In the genomic region with DNA sequence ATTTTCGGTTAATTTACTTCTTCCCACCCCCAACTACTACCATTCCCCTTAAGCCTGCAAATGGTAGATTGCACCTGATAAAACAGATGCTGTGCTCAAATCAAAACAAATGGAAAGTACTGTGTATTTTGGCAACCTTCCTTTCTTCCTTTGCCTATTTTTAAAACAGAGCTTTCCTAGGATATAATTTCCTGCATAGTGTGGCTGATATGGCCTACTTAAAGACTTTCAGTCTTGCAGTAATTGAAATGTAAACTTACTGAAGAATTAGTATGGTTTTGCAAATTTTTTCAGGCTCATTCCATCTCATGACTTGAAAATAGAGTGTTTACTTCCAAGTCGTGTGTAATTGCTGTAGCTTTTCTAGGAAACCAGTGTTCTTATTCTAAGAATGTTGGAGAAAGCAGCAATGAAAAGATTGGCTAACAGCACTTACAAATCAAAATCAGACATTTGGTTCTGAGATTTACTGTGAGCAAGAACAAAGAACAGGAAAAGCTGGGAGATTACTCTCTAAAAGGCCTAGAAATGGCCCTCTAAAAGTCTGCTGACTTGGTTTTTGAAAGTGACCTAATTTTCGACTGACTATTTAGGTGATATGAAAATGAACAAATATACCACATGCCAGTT, we compare ENCODE assay signal across 8 cellular contexts. TPM values are rescaled to one million over a fixed set of nuclear protein-coding genes. Genes with fewer than 3 reads are reported as not detected.
DNase-seq lines count a peak whose midpoint lies in the region; ATAC-seq and TF ChIP-seq lines count a peak whose summit lies in the region.

No MANE protein-coding gene starts in this region.

- H3K9me3 ChIP-seq in A673 (ENCODE audit: low read depth, low read length, poor library complexity, severe bottlenecking) (no peaks in the 10 kb centered on the region), HEK293 (ENCODE audit: control insufficient read depth, insufficient read depth, low read depth, low read length) (no peaks in the 10 kb centered on the region), iPS-18a (ENCODE audit: control insufficient read depth, low read depth, low read length) (no peaks in the 10 kb centered on the region), tibial artery (no peaks in the 10 kb centered on the region), PC-9 (ENCODE audit: insufficient read depth, low read depth) (no peaks in the 10 kb centered on the region)

- peak overlapping the region; percentile 15 for H3K9ac ChIP-seq in iPS-18a (ENCODE audit: low read length)

- TF ChIP-seq CTCF in A673 (conservative IDR thresholded peaks at IDR 0.05; ENCODE audit: low read depth, low read length) = no peak
- TF ChIP-seq CTCF in HEK293 (tag by site-specific recombination; IDR thresholded peaks at IDR 0.05) = no peak
- no peak for TF ChIP-seq CTCF in tibial artery (IDR thresholded peaks at IDR 0.05)
- no peak for TF ChIP-seq CTCF in PC-9 (conservative IDR thresholded peaks at IDR 0.05)

- no peak for ATAC-seq in activated naive CD8-positive, alpha-beta T cell treated with anti-CD3 and anti-CD28 coated beads, Interleukin-2, amount 50 U/mL, for 24 hours

- intact Hi-C loops in A673 (cut with micrococcal nuclease; ENCODE audit: unreplicated experiment) (no loop called here), tibial artery (cut with DNase I; ENCODE audit: low total_unique reads) (no loop called here), PC-9 (cut with micrococcal nuclease; ENCODE audit: unreplicated experiment) (no loop called here)

- peaks cover 11% of the 10 kb centered on the region for H3K4me1 Mint-ChIP-seq in activated naive CD8-positive, alpha-beta T cell treated with anti-CD3 and anti-CD28 coated beads, Interleukin-2, amount 50 U/mL, for 24 hours

- no peak overlapping the region for H3K4me3 Mint-ChIP-seq in activated naive CD8-positive, alpha-beta T cell treated with anti-CD3 and anti-CD28 coated beads, Interleukin-2, amount 50 U/mL, for 24 hours

- H3K79me2 ChIP-seq in PC-9 (ENCODE audit: low read depth) = no peaks in the 10 kb centered on the region

- H3K9me3 Mint-ChIP-seq in activated naive CD8-positive, alpha-beta T cell treated with anti-CD3 and anti-CD28 coated beads, Interleukin-2, amount 50 U/mL, for 24 hours = no peaks in the 10 kb centered on the region

- H3K27ac ChIP-seq in A673 (ENCODE audit: low read depth, low read length, poor library complexity, severe bottlenecking) = peak overlapping the region; percentile 46
- H3K27ac ChIP-seq in HEK293 (ENCODE audit: extremely low read depth, low read depth, low read length) = peak overlapping the region; percentile 79
- H3K27ac ChIP-seq in iPS-18a (ENCODE audit: low read length) = peak overlapping the region; percentile 2
- H3K27ac ChIP-seq in tibial artery = peak overlapping the region; percentile 53 to 71
- H3K27ac ChIP-seq in PC-9 = no peak overlapping the region; the same call in 1 of the 2 replicates

- no peak overlapping the region for H3K4me2 ChIP-seq in PC-9

- H3K4me3 ChIP-seq in A673 (ENCODE audit: low read depth, low read length, poor library complexity, severe bottlenecking) (no peak overlapping the region), HEK293 (ENCODE audit: low read depth, low read length) (no peak overlapping the region), iPS-18a (ENCODE audit: low read length) (no peak overlapping the region), tibial artery (peak overlapping the region in 1 of 2 donors; percentile 7), PC-9 (no peak overlapping the region)

- H3F3A ChIP-seq in PC-9 (ENCODE audit: insufficient read depth, low read depth) = no peaks in the 10 kb centered on the region; the same call in 1 of the 2 replicates

- H3K27me3 ChIP-seq in A673 (replicated peaks; ENCODE audit: insufficient read depth, low read depth, low read length, poor library complexity) = no peaks in the 10 kb centered on the region
- H3K27me3 ChIP-seq in iPS-18a (ENCODE audit: control insufficient read depth, insufficient read depth, low read length) = no peaks in the 10 kb centered on the region
- H3K27me3 ChIP-seq in tibial artery = no peaks in the 10 kb centered on the region
- H3K27me3 ChIP-seq in PC-9 (ENCODE audit: insufficient read depth, low read depth) = no peaks in the 10 kb centered on the region

- POLR2A ChIA-PET in A673 (lab: Charles Lee; ENCODE audit: low non-redundant PET) (interaction anchor here (0.7 kb wide), 1 partner anchor 305 kb away, joined by 4 read pairs; no protein-coding TSS in a partner anchor), HEK293 (lab: Yijun Ruan, JAX) (no interaction called here), PC-9 (lab: Charles Lee; ENCODE audit: unreplicated experiment) (interaction anchor here (0.7 kb wide), 1 partner anchor 379 kb away, joined by 5 read pairs; no protein-coding TSS in a partner anchor)

- DNase-seq in A673 (ENCODE audit: low spot score) (peak; percentile 92), tibial artery (no peak), islet precursor cell (no peak), PC-9 (no peak), SIG-M5 treated with dmso at 0.1 percent for 504 hours (lab: John Stamatoyannopoulos, UW; ENCODE audit: unreplicated experiment) (no peak)
- no peak for DNase-seq in activated naive CD8-positive, alpha-beta T cell treated with anti-CD3 and anti-CD28 coated beads, Interleukin-2, amount 50 U/mL, for 24 hours

- BruUV-seq in A673 (replicated peaks; lab: Mats Ljungman, UMichigan) (no TSS peak), PC-9 (replicated peaks; lab: Mats Ljungman, UMichigan) (no TSS peak)

- no peaks in the 10 kb centered on the region for H3K9me2 ChIP-seq in PC-9 (ENCODE audit: insufficient read depth)

- no peaks in the 10 kb centered on the region for H4K20me1 ChIP-seq in PC-9 (ENCODE audit: insufficient read depth)

- H2AFZ ChIP-seq in PC-9 = no peak overlapping the region

- peak overlapping the region; percentile 43 for H3K27ac Mint-ChIP-seq in activated naive CD8-positive, alpha-beta T cell treated with anti-CD3 and anti-CD28 coated beads, Interleukin-2, amount 50 U/mL, for 24 hours

- H3K36me3 ChIP-seq in A673 (ENCODE audit: insufficient read depth, low read length, poor library complexity, severe bottlenecking) = peaks cover 7% of the 10 kb centered on the region
- H3K36me3 ChIP-seq in HEK293 (ENCODE audit: control insufficient read depth in 2 of 2, insufficient read depth in 1 of 2, low read length in 2 of 2) = peaks cover 9 to 10% of the 10 kb centered on the region in 2 experiments; a peak in 2 of 3 replicates
- peaks cover 8% of the 10 kb centered on the region for H3K36me3 ChIP-seq in iPS-18a (ENCODE audit: control insufficient read depth, low read depth, low read length)
- peaks cover 4 to 21% (median 8%) of the 10 kb centered on the region in 3 donors for H3K36me3 ChIP-seq in tibial artery
- no peaks in the 10 kb centered on the region for H3K36me3 ChIP-seq in PC-9 (ENCODE audit: low read depth)

- H3K27me3 Mint-ChIP-seq in activated naive CD8-positive, alpha-beta T cell treated with anti-CD3 and anti-CD28 coated beads, Interleukin-2, amount 50 U/mL, for 24 hours = no peaks in the 10 kb centered on the region

- CTCF ChIA-PET in A673 (lab: Charles Lee) (no interaction called here), HEK293 (lab: Yijun Ruan, JAX) (interaction anchor here (0.6 to 1.3 kb wide), 3 partner anchors 25 to 147 kb away, joined by 3 to 4 read pairs (median 3); no protein-coding TSS in a partner anchor), PC-9 (lab: Charles Lee) (no interaction called here)

- peaks cover 25% of the 10 kb centered on the region for H3K4me1 ChIP-seq in A673 (ENCODE audit: insufficient read depth, low read length, poor library complexity, severe bottlenecking)
- peaks cover 20% of the 10 kb centered on the region for H3K4me1 ChIP-seq in HEK293 (ENCODE audit: control insufficient read depth, insufficient read depth, low read length)
- H3K4me1 ChIP-seq in iPS-18a (ENCODE audit: control insufficient read depth, low read depth, low read length) = peaks cover 20% of the 10 kb centered on the region
- peaks cover 0 to 51% (median 32%) of the 10 kb centered on the region in 4 donors for H3K4me1 ChIP-seq in tibial artery
- no peaks in the 10 kb centered on the region for H3K4me1 ChIP-seq in PC-9 (replicated peaks; ENCODE audit: insufficient read depth)

- peaks cover 18% of the 10 kb centered on the region for H3K36me3 Mint-ChIP-seq in activated naive CD8-positive, alpha-beta T cell treated with anti-CD3 and anti-CD28 coated beads, Interleukin-2, amount 50 U/mL, for 24 hours (ENCODE audit: low read depth)

TF ChIP-seq in HEK293, 187 proteins besides CTCF, POLR2A, EP300 and RAD21 (continues in another document):
- TF ChIP-seq SP7 (tag by site-specific recombination; IDR thresholded peaks at IDR 0.05) = peak; percentile 73
- no peak for TF ChIP-seq ZNF350 (tag by site-specific recombination; IDR thresholded peaks at IDR 0.05)
- TF ChIP-seq OSR2 (tag by site-specific recombination; IDR thresholded peaks at IDR 0.05) = peak; percentile 75
- TF ChIP-seq ZNF423 (tag by site-specific recombination; IDR thresholded peaks at IDR 0.05) = no peak
- TF ChIP-seq ZBTB17 (tag by site-specific recombination; IDR thresholded peaks at IDR 0.05) = peak; percentile 34; the same call in 1 of the 2 replicates
- 0 out of 2 replicates have a peak, but pooled peaks have one; percentile 48 for TF ChIP-seq ZNF626 (tag by site-specific recombination; IDR thresholded peaks at IDR 0.05)
- no peak for TF ChIP-seq ZNF114 (tag by site-specific recombination; IDR thresholded peaks at IDR 0.05)
- TF ChIP-seq, protein P1, sequence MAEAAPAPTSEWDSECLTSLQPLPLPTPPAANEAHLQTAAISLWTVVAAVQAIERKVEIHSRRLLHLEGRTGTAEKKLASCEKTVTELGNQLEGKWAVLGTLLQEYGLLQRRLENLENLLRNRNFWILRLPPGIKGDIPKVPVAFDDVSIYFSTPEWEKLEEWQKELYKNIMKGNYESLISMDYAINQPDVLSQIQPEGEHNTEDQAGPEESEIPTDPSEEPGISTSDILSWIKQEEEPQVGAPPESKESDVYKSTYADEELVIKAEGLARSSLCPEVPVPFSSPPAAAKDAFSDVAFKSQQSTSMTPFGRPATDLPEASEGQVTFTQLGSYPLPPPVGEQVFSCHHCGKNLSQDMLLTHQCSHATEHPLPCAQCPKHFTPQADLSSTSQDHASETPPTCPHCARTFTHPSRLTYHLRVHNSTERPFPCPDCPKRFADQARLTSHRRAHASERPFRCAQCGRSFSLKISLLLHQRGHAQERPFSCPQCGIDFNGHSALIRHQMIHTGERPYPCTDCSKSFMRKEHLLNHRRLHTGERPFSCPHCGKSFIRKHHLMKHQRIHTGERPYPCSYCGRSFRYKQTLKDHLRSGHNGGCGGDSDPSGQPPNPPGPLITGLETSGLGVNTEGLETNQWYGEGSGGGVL (tag by site-specific recombination; IDR thresholded peaks at IDR 0.05) = no peak

RNA-seq across cellular contexts. Expression of a gene that starts 52.0 kb away (rescaled TPM):
- 39.6 and 51.4 TPM in 2 replicates for total RNA-seq in A673 (2021)
- total RNA-seq in PC-9 (2021) = 42.3 and 56.4 TPM in 2 replicates
